ENCODE assay signal across 8 cellular contexts in genomic region chr2:218395826-218396687, GRCh38. TPM values are rescaled to one million over a fixed set of nuclear protein-coding genes. Genes with fewer than 3 reads are reported as not detected.
A peak's percentile ranks its signal among the peaks of the same experiment; 100 is the strongest.
DNase-seq lines count a peak whose midpoint lies in the region; ATAC-seq and TF ChIP-seq lines count a peak whose summit lies in the region.

No MANE protein-coding gene starts in this region.

- TF ChIP-seq CTCF in HCT116 (IDR thresholded peaks at IDR 0.05 in 2 of 3, conservative IDR thresholded peaks at IDR 0.05 in 1 of 3; ENCODE audit: borderline replicate concordance in 1 of 3, insufficient read depth in 1 of 3, low read depth in 2 of 3, low read length in 2 of 3), result peak in 2 of 3 experiments; percentile 76 to 83; a peak in 4 of 6 replicates
- TF ChIP-seq CTCF in MM.1S (IDR thresholded peaks at IDR 0.05; ENCODE audit: low read length), result peak; percentile 78
- peak; percentile 99 for TF ChIP-seq CTCF in foreskin keratinocyte (conservative IDR thresholded peaks at IDR 0.05)
- TF ChIP-seq CTCF in neural progenitor cell (IDR thresholded peaks at IDR 0.05), result peak; percentile 97

- no TSS peak for BruUV-seq in HCT116 (replicated peaks; lab: Mats Ljungman, UMichigan)

- H3K9ac ChIP-seq in HCT116 (ENCODE audit: low read length), result peak overlapping the region; percentile 92
- peak overlapping the region; percentile 96 for H3K9ac ChIP-seq in MM.1S (ENCODE audit: low read length)
- peak overlapping the region; percentile 71 for H3K9ac ChIP-seq in neural progenitor cell

- peaks cover 22% of the 10 kb centered on the region for H3K79me2 ChIP-seq in HCT116 (ENCODE audit: insufficient read depth, low read length)
- peaks cover 11% of the 10 kb centered on the region for H3K79me2 ChIP-seq in MM.1S (ENCODE audit: low read length)
- peaks cover 15% of the 10 kb centered on the region for H3K79me2 ChIP-seq in neural progenitor cell (ENCODE audit: low read depth)

- H3K36me3 Mint-ChIP-seq in neural progenitor cell, result no peaks in the 10 kb centered on the region

- H3K9me2 ChIP-seq in HCT116 (ENCODE audit: insufficient read depth) (no peaks in the 10 kb centered on the region), MM.1S (replicated peaks; ENCODE audit: insufficient read depth, low read length) (no peaks in the 10 kb centered on the region)

- H3K4me2 ChIP-seq in HCT116 (ENCODE audit: low read length), result peak overlapping the region; percentile 90
- H3K4me2 ChIP-seq in MM.1S (ENCODE audit: low read depth, low read length), result peak overlapping the region; percentile 86
- H3K4me2 ChIP-seq in neural progenitor cell, result peak overlapping the region; percentile 78

- H4K20me1 ChIP-seq in HCT116 (ENCODE audit: insufficient read depth), result no peaks in the 10 kb centered on the region
- H4K20me1 ChIP-seq in MM.1S (ENCODE audit: insufficient read depth, low read length), result no peaks in the 10 kb centered on the region
- H4K20me1 ChIP-seq in neural progenitor cell (ENCODE audit: low read depth), result peaks cover 7% of the 10 kb centered on the region

- H2AFZ ChIP-seq in HCT116 (ENCODE audit: low read depth, low read length, poor library complexity, severe bottlenecking) (peak overlapping the region; percentile 94), MM.1S (ENCODE audit: low read length) (peak overlapping the region; percentile 99), neural progenitor cell (replicated peaks) (peak overlapping the region; percentile 83)

- peak; percentile 97 for DNase-seq in GDM1 (lab: John Stamatoyannopoulos, UW)
- DNase-seq in HCT116 (ENCODE audit: low read depth, low spot score), result peak; percentile 96
- peak; percentile 96 for DNase-seq in MM.1S
- DNase-seq in SHP77 treated with DMSO at 0.1 percent for 48 hours (lab: John Stamatoyannopoulos, UW), result peak; percentile 76
- DNase-seq in activated gamma-delta T cell treated with anti-CD3 and anti-CD28 coated beads, Interleukin-2, amount 50 U/mL, for 16 hours (ENCODE audit: low read depth), result peak; percentile 85
- DNase-seq in foreskin keratinocyte, result peak; percentile 92 to 96
- peak; percentile 98 for DNase-seq in neural progenitor cell (ENCODE audit: low spot score)
- DNase-seq in stromal cell of bone marrow (ENCODE audit: low read depth), result peak; percentile 91

- H3K4me3 ChIP-seq in HCT116 (replicated peaks in 1 of 2; ENCODE audit: low read depth in 1 of 2, low read length in 2 of 2) (peak overlapping the region; percentile 63 to 85), MM.1S (ENCODE audit: low read length) (peak overlapping the region; percentile 95), neural progenitor cell (peak overlapping the region; percentile 74)

- H3F3A ChIP-seq in MM.1S (ENCODE audit: insufficient read depth, low read length) (no peaks in the 10 kb centered on the region), neural progenitor cell (ENCODE audit: low read depth) (peaks cover 42% of the 10 kb centered on the region)

- H3K4me1 ChIP-seq in HCT116 (ENCODE audit: control insufficient read depth in 1 of 2, insufficient read depth in 2 of 2, low read length in 2 of 2), result peaks cover 24 to 57% of the 10 kb centered on the region in 2 experiments
- H3K4me1 ChIP-seq in MM.1S (ENCODE audit: low read length), result peaks cover 13% of the 10 kb centered on the region
- H3K4me1 ChIP-seq in foreskin keratinocyte, result no peaks in the 10 kb centered on the region
- peaks cover 24% of the 10 kb centered on the region for H3K4me1 ChIP-seq in neural progenitor cell

- H3K27me3 Mint-ChIP-seq in neural progenitor cell (ENCODE audit: insufficient read depth, low read depth), result peaks cover 28% of the 10 kb centered on the region

- peak overlapping the region; percentile 100 for H3K27ac Mint-ChIP-seq in neural progenitor cell

- POLR2A ChIA-PET in HCT116 (lab: Charles Lee), result interaction anchor here (0.7 to 1.2 kb wide), 3 partner anchors 93 to 126 kb away, joined by 3 to 5 read pairs (median 4); partner anchors contain the start of genes AAMP and PNKD

- H3K36me3 ChIP-seq in HCT116 (ENCODE audit: control insufficient read depth in 1 of 2, insufficient read depth in 2 of 2, low read length in 2 of 2), result no peaks in the 10 kb centered on the region
- H3K36me3 ChIP-seq in MM.1S (replicated peaks; ENCODE audit: insufficient read depth, low read length), result no peaks in the 10 kb centered on the region
- no peaks in the 10 kb centered on the region for H3K36me3 ChIP-seq in neural progenitor cell

- H3K27ac ChIP-seq in HCT116 (ENCODE audit: low read depth, low read length), result peak overlapping the region; percentile 99
- H3K27ac ChIP-seq in MM.1S (ENCODE audit: low read length), result peak overlapping the region; percentile 91
- peak overlapping the region; percentile 77 for H3K27ac ChIP-seq in foreskin keratinocyte
- peak overlapping the region; percentile 90 for H3K27ac ChIP-seq in neural progenitor cell

- peak; percentile 61 for ATAC-seq in HCT116
- peak; percentile 64 for ATAC-seq in foreskin keratinocyte

- CTCF ChIA-PET in HCT116 (lab: Charles Lee), result interaction anchor here (0.8 to 2.6 kb wide), 10 partner anchors 9 to 209 kb away, joined by 3 to 22 read pairs (median 5); partner anchors contain the start of genes AAMP and PNKD

- peak overlapping the region; percentile 94 for H3K4me3 Mint-ChIP-seq in neural progenitor cell

- H3K27me3 ChIP-seq in HCT116 (ENCODE audit: insufficient read depth, low read length) (no peaks in the 10 kb centered on the region), MM.1S (replicated peaks; ENCODE audit: insufficient read depth, low read length) (peaks cover 24% of the 10 kb centered on the region), foreskin keratinocyte (no peaks in the 10 kb centered on the region), neural progenitor cell (peaks cover 44% of the 10 kb centered on the region)

- RAD21 ChIA-PET in HCT116 (lab: Charles Lee; ENCODE audit: low non-redundant PET in 1 of 2, low total read pairs in 2 of 2, uncharacterized antibody in 2 of 2, unreplicated experiment in 2 of 2), result interaction anchor here in 1 of 2 experiments (0.7 kb wide), 1 partner anchor 94 kb away, joined by 3 read pairs; no protein-coding TSS in a partner anchor

- peaks cover 23% of the 10 kb centered on the region for H3K4me1 Mint-ChIP-seq in neural progenitor cell

- TF ChIP-seq POLR2A in HCT116 (IDR thresholded peaks at IDR 0.05; ENCODE audit: borderline replicate concordance, extremely low read depth, insufficient read depth, insufficient read length), result peak; percentile 15

- no peak for TF ChIP-seq RAD21 in HCT116 (IDR thresholded peaks at IDR 0.05; ENCODE audit: low read depth)

- H3K9me3 Mint-ChIP-seq in neural progenitor cell, result no peaks in the 10 kb centered on the region

- intact Hi-C loops in HCT116 (cut with micrococcal nuclease), result loop anchor here (1.0 to 2.0 kb wide), 4 partner anchors 95 to 210 kb away; partner anchors contain the start of gene TMBIM1

- H3K9me3 ChIP-seq in HCT116 (ENCODE audit: control insufficient read depth in 1 of 2, insufficient read depth in 1 of 2, low read depth in 1 of 2, low read length in 2 of 2) (no peaks in the 10 kb centered on the region), MM.1S (replicated peaks; ENCODE audit: insufficient read depth, low read length) (no peaks in the 10 kb centered on the region), neural progenitor cell (ENCODE audit: low read depth) (no peaks in the 10 kb centered on the region)

TF ChIP-seq in HCT116, 20 proteins besides CTCF, POLR2A, EP300 and RAD21 (continues in another document):
- TF ChIP-seq YY1 (IDR thresholded peaks at IDR 0.05; ENCODE audit: extremely low read depth, insufficient replicate concordance, low read depth, low read length) (peak; percentile 85), SIN3A (IDR thresholded peaks at IDR 0.05; ENCODE audit: low read depth) (no peak), TCF7L2 (IDR thresholded peaks at IDR 0.05; ENCODE audit: borderline replicate concordance, extremely low read depth, insufficient read depth, insufficient read length) (no peak), POLR2AphosphoS5 (IDR thresholded peaks at IDR 0.05; ENCODE audit: low read depth, low read length) (peak; percentile 65; the same call in 1 of the 2 replicates), EZH2phosphoT487 (IDR thresholded peaks at IDR 0.05; ENCODE audit: borderline replicate concordance) (no peak), ZNF274 (IDR thresholded peaks at IDR 0.05; ENCODE audit: low read depth, low read length) (no peak)
- TF ChIP-seq, protein P1, sequence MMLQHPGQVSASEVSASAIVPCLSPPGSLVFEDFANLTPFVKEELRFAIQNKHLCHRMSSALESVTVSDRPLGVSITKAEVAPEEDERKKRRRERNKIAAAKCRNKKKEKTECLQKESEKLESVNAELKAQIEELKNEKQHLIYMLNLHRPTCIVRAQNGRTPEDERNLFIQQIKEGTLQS (IDR thresholded peaks at IDR 0.05), result no peak

RNA-seq across cellular contexts. Expression of gene CTDSP1, which starts 3.6 kb away (rescaled TPM):
- 90.7 TPM for total RNA-seq in HCT116 (2021; ENCODE audit: unreplicated experiment)
- polyA plus RNA-seq in HCT116 (2012), result 79.4 and 89.3 TPM in 2 replicates
- 59.0 and 59.1 TPM in 2 replicates for total RNA-seq in foreskin keratinocyte
- polyA plus RNA-seq in foreskin keratinocyte, result 50.0 and 55.6 TPM in 2 replicates
- total RNA-seq in neural progenitor cell (ENCODE audit: low replicate concordance), result 31.3 and 70.5 TPM in 2 replicates

RNA-seq across cellular contexts. Expression of gene SLC11A1, which starts 14.0 kb away (rescaled TPM):
- total RNA-seq in HCT116 (2021; ENCODE audit: unreplicated experiment), result 0.42 TPM
- 0.30 and 0.51 TPM in 2 replicates for polyA plus RNA-seq in HCT116 (2012)
- 0.81 and 1.0 TPM in 2 replicates for total RNA-seq in foreskin keratinocyte
- 0.91 and 1.0 TPM in 2 replicates for polyA plus RNA-seq in foreskin keratinocyte
- 0.03 TPM in 1 of 2 replicates, not detected in the other for total RNA-seq in neural progenitor cell (ENCODE audit: low replicate concordance)

RNA-seq across cellular contexts. Expression of gene VIL1, which starts 22.9 kb away (rescaled TPM):
- total RNA-seq in HCT116 (2021; ENCODE audit: unreplicated experiment) (0.49 TPM), foreskin keratinocyte (not detected in 2 replicates), neural progenitor cell (ENCODE audit: low replicate concordance) (0.22 TPM in 1 of 2 replicates, not detected in the other)
- polyA plus RNA-seq in HCT116 (2012), result 0.06 and 0.17 TPM in 2 replicates
- polyA plus RNA-seq in foreskin keratinocyte, result 0.01 TPM in 2 replicates

RNA-seq across cellular contexts. Expression of gene CATIP, which starts 39.4 kb away (rescaled TPM):
- total RNA-seq in HCT116 (2021; ENCODE audit: unreplicated experiment) (0.57 TPM), foreskin keratinocyte (not detected in 2 replicates), neural progenitor cell (ENCODE audit: low replicate concordance) (3.1 and 6.2 TPM in 2 replicates)
- polyA plus RNA-seq in HCT116 (2012), result 0.27 and 0.34 TPM in 2 replicates
- not detected in 2 replicates for polyA plus RNA-seq in foreskin keratinocyte

Comparison
In these comparisons a context has a peak if more than half of its experiments do, and no peak if none do; other contexts are left out.
1. Peak in every context shown above with its lines: DNase-seq, ATAC-seq, H3K4me3 ChIP-seq and H3K27ac ChIP-seq.